22 cellular contexts compared by ENCODE assay signal in genomic region chr16:73179671-73180370, GRCh38.
DNase-seq lines count a peak whose midpoint lies in the region; ATAC-seq, FAIRE-seq and TF ChIP-seq lines count a peak whose summit lies in the region.
"Had no signal": no experiment of that assay in that cellular context is flagged by ENCODE, and none has a peak within 500 bp of the region (broad histone marks: within the 10 kb centered on the region; RNA-seq: fewer than 3 reads in every experiment).

No MANE protein-coding gene starts in this region.

- H3K36me3 ChIP-seq in pancreas = no peaks in the 10 kb centered on the region
- H3K36me3 ChIP-seq: spleen had no signal

- no peak overlapping the region for H3K4me3 Mint-ChIP-seq in activated naive CD4-positive, alpha-beta T cell treated with anti-CD3 and anti-CD28 coated beads for 36 hours

- intact Hi-C loops in pancreas (cut with DNase I) = loop anchor here in 1 of 3 donors (10.0 kb wide), 1 partner anchor 105 kb away; no protein-coding TSS in a partner anchor
- intact Hi-C loops in activated naive CD4-positive, alpha-beta T cell treated with anti-CD3 and anti-CD28 coated beads for 36 hours (cut with micrococcal nuclease) = no loop called here

- WGBS in pancreas, 2 donors = 63 to 69% methylated on average over 12 of the region's 12 CpGs

- no peaks in the 10 kb centered on the region for H3K27me3 Mint-ChIP-seq in activated naive CD4-positive, alpha-beta T cell treated with anti-CD3 and anti-CD28 coated beads for 36 hours (ENCODE audit: low read depth)

- H3K9me3 Mint-ChIP-seq in activated naive CD4-positive, alpha-beta T cell treated with anti-CD3 and anti-CD28 coated beads for 36 hours = peaks cover 2% of the 10 kb centered on the region

- no peaks in the 10 kb centered on the region for H3K27me3 ChIP-seq in pancreas

- H3K4me3 ChIP-seq in GM12865 (ENCODE audit: low read depth, low read length) (no peak overlapping the region), pancreas (no peak overlapping the region)
- H3K4me3 ChIP-seq: SK-N-MC, spleen had no signal

- H3K36me3 Mint-ChIP-seq in activated naive CD4-positive, alpha-beta T cell treated with anti-CD3 and anti-CD28 coated beads for 36 hours (ENCODE audit: low read depth) = no peaks in the 10 kb centered on the region

- no peaks in the 10 kb centered on the region for H3K4me1 Mint-ChIP-seq in activated naive CD4-positive, alpha-beta T cell treated with anti-CD3 and anti-CD28 coated beads for 36 hours (ENCODE audit: low read depth)

- TF ChIP-seq CTCF in GM12865 (IDR thresholded peaks at IDR 0.05; ENCODE audit: insufficient read depth, low read depth, low read length, missing control alignments) = no peak
- TF ChIP-seq CTCF in pancreas (IDR thresholded peaks at IDR 0.05) = no peak

- H3K4me1 ChIP-seq in pancreas = no peaks in the 10 kb centered on the region
- H3K4me1 ChIP-seq: parathyroid adenoma, spleen had no signal

- ATAC-seq in pancreas (peak in 3 of 4 donors; percentile 23 to 48 (median 25)), HG03378 (IDR thresholded peaks at IDR 0.05; ENCODE audit: unreplicated experiment) (no peak)

- CTCF ChIA-PET in activated naive CD4-positive, alpha-beta T cell treated with anti-CD3 and anti-CD28 coated beads for 36 hours (lab: Charles Lee) = no interaction called here

- H3K9me3 ChIP-seq in pancreas = no peaks in the 10 kb centered on the region
- H3K9me3 ChIP-seq: spleen had no signal

- DNase-seq in GM12865 (ENCODE audit: low read depth) (peak; percentile 6), NCI-H146 treated with DMSO at 0.1 percent for 48 hours (lab: John Stamatoyannopoulos, UW; ENCODE audit: unreplicated experiment) (peak; percentile 71), fibroblast of peridontal ligament (ENCODE audit: extremely low read depth) (peak; percentile 46), pancreas (no peak), epidermal melanocyte (ENCODE audit: insufficient read length, low spot score) (no peak)
- DNase-seq in activated CD4-positive, CD25-positive, alpha-beta regulatory T cell (lab: John Stamatoyannopoulos, UW) = no peak
- DNase-seq in activated naive CD4-positive, alpha-beta T cell treated with anti-CD3 and anti-CD28 coated beads for 36 hours = no peak
- DNase-seq: activated CD8-positive, alpha-beta memory T cell treated with anti-CD3 and anti-CD28 coated beads for 24 hours; activated effector memory CD4-positive, alpha-beta T cell treated with Interleukin-2 at 50 U/mL for 16 hours; anterior cingulate cortex; C1 segment of cervical spinal cord; HCEC 1CT; midbrain; NCI-H1694; spleen; stimulated activated naive CD4-positive, alpha-beta T cell had no signal

- no peak overlapping the region for H3K27ac ChIP-seq in pancreas
- H3K27ac ChIP-seq: parathyroid adenoma, SK-N-MC, spleen had no signal

- FAIRE-seq in pancreas (lab: Jason Lieb, UNC) = no peak
- FAIRE-seq: colon, endothelial cell of umbilical vein, GM12892 had no signal

- H3K27ac Mint-ChIP-seq in activated naive CD4-positive, alpha-beta T cell treated with anti-CD3 and anti-CD28 coated beads for 36 hours = no peak overlapping the region

Comparison
In these comparisons a context has a peak if more than half of its experiments do, and no peak if none do; other contexts are left out.
1. DNase-seq: peak in GM12865 (single experiment), NCI-H146 treated with DMSO at 0.1 percent for 48 hours (single experiment) and fibroblast of peridontal ligament (single experiment); none in pancreas (0 of 6), activated CD4-positive, CD25-positive, alpha-beta regulatory T cell (0 of 4), epidermal melanocyte (single experiment) and activated naive CD4-positive, alpha-beta T cell treated with anti-CD3 and anti-CD28 coated beads for 36 hours (single experiment).